ENCODE assay signal across 7 cellular contexts in the genomic region with DNA sequence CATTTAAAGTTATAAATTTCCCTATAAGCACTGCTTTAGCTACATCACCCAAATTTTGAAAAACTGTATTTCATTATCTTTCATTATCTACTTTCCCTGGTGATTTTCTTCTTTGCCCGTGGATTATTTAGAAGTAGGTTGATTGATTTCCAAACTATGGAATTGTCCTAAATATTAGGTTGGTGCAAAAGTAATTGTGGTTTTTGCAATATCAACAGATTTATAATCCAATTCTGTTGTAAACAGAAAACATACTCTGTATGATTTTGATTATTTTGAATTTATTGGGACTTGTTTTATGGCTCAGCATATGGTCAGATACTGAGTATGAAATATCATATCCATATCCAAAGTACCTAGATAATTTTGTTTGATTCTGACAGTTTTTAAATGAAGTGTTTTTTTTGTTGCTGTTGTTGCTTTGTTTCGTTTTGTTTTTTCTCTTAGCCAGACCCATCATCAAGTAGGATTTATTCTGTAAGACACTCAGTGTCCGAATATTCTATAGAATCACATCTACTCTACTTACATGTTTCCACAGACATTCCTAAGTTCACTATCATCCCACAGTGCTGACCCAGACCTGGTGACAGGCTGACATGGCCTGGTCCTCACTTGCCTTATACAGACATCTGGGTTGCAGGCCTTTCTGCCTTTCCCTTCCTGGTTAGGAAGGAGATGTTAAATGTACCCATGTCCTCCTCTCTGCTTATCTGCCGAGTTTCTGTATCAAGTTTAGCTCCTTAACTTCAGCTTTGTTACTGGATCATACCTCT.
DNase-seq lines count a peak whose midpoint lies in the region; ATAC-seq, FAIRE-seq and TF ChIP-seq lines count a peak whose summit lies in the region.

No MANE protein-coding gene starts in this region.

- H3K9me3 ChIP-seq in DOHH2 (ENCODE audit: control insufficient read depth, insufficient read depth, low read length) = no peaks in the 10 kb centered on the region

- H3K27me3 Mint-ChIP-seq in activated naive CD8-positive, alpha-beta T cell treated with anti-CD3 and anti-CD28 coated beads, Interleukin-2, amount 50 U/mL, for 24 hours = no peaks in the 10 kb centered on the region
- H3K27me3 Mint-ChIP-seq in nephron (ENCODE audit: low read depth) = peaks cover 83% of the 10 kb centered on the region

- H3K9me3 Mint-ChIP-seq in activated naive CD8-positive, alpha-beta T cell treated with anti-CD3 and anti-CD28 coated beads, Interleukin-2, amount 50 U/mL, for 24 hours = no peaks in the 10 kb centered on the region
- H3K9me3 Mint-ChIP-seq in nephron = no peaks in the 10 kb centered on the region

- H4K20me1 ChIP-seq in DOHH2 (ENCODE audit: control insufficient read depth, insufficient read depth, low read depth, low read length) = no peaks in the 10 kb centered on the region

- no peak overlapping the region for H3K27ac ChIP-seq in DOHH2 (ENCODE audit: low read depth, low read length)

- no peaks in the 10 kb centered on the region for H3F3A ChIP-seq in DOHH2 (ENCODE audit: control insufficient read depth, insufficient read depth)

- peak overlapping the region; percentile 96 for H3K4me3 Mint-ChIP-seq in activated naive CD8-positive, alpha-beta T cell treated with anti-CD3 and anti-CD28 coated beads, Interleukin-2, amount 50 U/mL, for 24 hours
- H3K4me3 Mint-ChIP-seq in nephron = peak overlapping the region; percentile 83 to 90 (median 89)

- peaks cover 37% of the 10 kb centered on the region for H3K27me3 ChIP-seq in DOHH2 (ENCODE audit: control insufficient read depth, low read length)

- ATAC-seq in activated naive CD8-positive, alpha-beta T cell treated with anti-CD3 and anti-CD28 coated beads, Interleukin-2, amount 50 U/mL, for 24 hours = no peak
- no peak for ATAC-seq in GM21825 (IDR thresholded peaks at IDR 0.05; ENCODE audit: unreplicated experiment)
- ATAC-seq in HG02798 (IDR thresholded peaks at IDR 0.05; ENCODE audit: poor library complexity, unreplicated experiment) = no peak
- ATAC-seq in GM18861 (IDR thresholded peaks at IDR 0.05; ENCODE audit: unreplicated experiment) = no peak

- peak overlapping the region; percentile 87; the same call in 1 of the 2 replicates for H3K4me2 ChIP-seq in DOHH2 (ENCODE audit: low read length)

- peaks cover 3% of the 10 kb centered on the region for H3K36me3 Mint-ChIP-seq in activated naive CD8-positive, alpha-beta T cell treated with anti-CD3 and anti-CD28 coated beads, Interleukin-2, amount 50 U/mL, for 24 hours (ENCODE audit: low read depth)
- H3K36me3 Mint-ChIP-seq in nephron (ENCODE audit: low read depth) = no peaks in the 10 kb centered on the region

- no peaks in the 10 kb centered on the region for H3K79me2 ChIP-seq in DOHH2 (ENCODE audit: control insufficient read depth, low read length)

- TF ChIP-seq CTCF in DOHH2 (IDR thresholded peaks at IDR 0.05; ENCODE audit: low read depth, low read length, poor library complexity, severe bottlenecking) (no peak), nephron (IDR thresholded peaks at IDR 0.05; ENCODE audit: unreplicated experiment in 3 of 3) (no peak)

- no peaks in the 10 kb centered on the region for H3K9me2 ChIP-seq in DOHH2 (replicated peaks; ENCODE audit: control insufficient read depth, low read length)

- H3K36me3 ChIP-seq in DOHH2 (ENCODE audit: control insufficient read depth, low read length) = no peaks in the 10 kb centered on the region

- H3K4me3 ChIP-seq in DOHH2 (ENCODE audit: low read length) = no peak overlapping the region

- DNase-seq in HTR-8/SVneo (ENCODE audit: insufficient read length, low spot score) = no peak
- no peak for DNase-seq in activated naive CD8-positive, alpha-beta T cell treated with anti-CD3 and anti-CD28 coated beads, Interleukin-2, amount 50 U/mL, for 24 hours

- peaks cover 58% of the 10 kb centered on the region for H3K4me1 Mint-ChIP-seq in activated naive CD8-positive, alpha-beta T cell treated with anti-CD3 and anti-CD28 coated beads, Interleukin-2, amount 50 U/mL, for 24 hours
- peaks cover 32% of the 10 kb centered on the region for H3K4me1 Mint-ChIP-seq in nephron

- peak; percentile 48 for FAIRE-seq in HTR-8/SVneo (lab: Jason Lieb, UNC)

- peaks cover 25% of the 10 kb centered on the region for H3K4me1 ChIP-seq in DOHH2 (ENCODE audit: control insufficient read depth, low read length)

- peak overlapping the region; percentile 95 for H3K27ac Mint-ChIP-seq in activated naive CD8-positive, alpha-beta T cell treated with anti-CD3 and anti-CD28 coated beads, Interleukin-2, amount 50 U/mL, for 24 hours
- no peak overlapping the region for H3K27ac Mint-ChIP-seq in nephron
